Comparison of ENCODE assay signal across 11 cellular contexts in genomic region chr15:63891763-63892123, GRCh38. TPM values are rescaled to one million over a fixed set of nuclear protein-coding genes. Genes with fewer than 3 reads are reported as not detected.
A peak's percentile ranks its signal among the peaks of the same experiment; 100 is the strongest.
DNase-seq lines count a peak whose midpoint lies in the region; ATAC-seq and TF ChIP-seq lines count a peak whose summit lies in the region.
"Had no signal": no experiment of that assay in that cellular context is flagged by ENCODE, and none has a peak within 500 bp of the region (broad histone marks: within the 10 kb centered on the region; RNA-seq: fewer than 3 reads in every experiment).

No MANE protein-coding gene starts in this region.

- H3K9me3 ChIP-seq in BLaER1 (no peaks in the 10 kb centered on the region), T-helper 17 cell (ENCODE audit: control insufficient read depth, low read length, poor library complexity, severe bottlenecking) (no peaks in the 10 kb centered on the region), ovary (no peaks in the 10 kb centered on the region)
- H3K9me3 ChIP-seq in CD8-positive, alpha-beta memory T cell (ENCODE audit: low read length): no peaks in the 10 kb centered on the region
- H3K9me3 ChIP-seq: BE2C, vagina had no signal

- H3K4me3 ChIP-seq in BLaER1 (no peak overlapping the region), ovary (no peak overlapping the region)
- H3K4me3 ChIP-seq in CD8-positive, alpha-beta memory T cell (ENCODE audit: low read length): peak overlapping the region; percentile 4
- H3K4me3 ChIP-seq: vagina had no signal

- H3K36me3 Mint-ChIP-seq in CD8-positive, alpha-beta memory T cell: no peaks in the 10 kb centered on the region
- no peaks in the 10 kb centered on the region for H3K36me3 Mint-ChIP-seq in T-helper 17 cell (ENCODE audit: low read depth)
- no peaks in the 10 kb centered on the region for H3K36me3 Mint-ChIP-seq in naive thymus-derived CD8-positive, alpha-beta T cell

- H3K27me3 ChIP-seq in BLaER1 (no peaks in the 10 kb centered on the region), ovary (no peaks in the 10 kb centered on the region)
- no peaks in the 10 kb centered on the region for H3K27me3 ChIP-seq in CD8-positive, alpha-beta memory T cell (ENCODE audit: insufficient read depth, low read length, poor library complexity, severe bottlenecking)
- H3K27me3 ChIP-seq: BE2C, vagina had no signal

- TF ChIP-seq POLR2A in ovary (IDR thresholded peaks at IDR 0.05): no peak

- TF ChIP-seq CTCF in ovary (IDR thresholded peaks at IDR 0.05): no peak

- TF ChIP-seq EP300 in ovary (IDR thresholded peaks at IDR 0.05): no peak

- peak overlapping the region; percentile 80 for H3K4me2 ChIP-seq in BLaER1

- no peaks in the 10 kb centered on the region for H3K9me3 Mint-ChIP-seq in CD8-positive, alpha-beta memory T cell
- no peaks in the 10 kb centered on the region for H3K9me3 Mint-ChIP-seq in naive thymus-derived CD8-positive, alpha-beta T cell
- H3K9me3 Mint-ChIP-seq: H9 had no signal

- H3K27me3 Mint-ChIP-seq in CD8-positive, alpha-beta memory T cell: no peaks in the 10 kb centered on the region
- no peaks in the 10 kb centered on the region for H3K27me3 Mint-ChIP-seq in T-helper 17 cell
- H3K27me3 Mint-ChIP-seq in naive thymus-derived CD8-positive, alpha-beta T cell: no peaks in the 10 kb centered on the region

- H3K36me3 ChIP-seq in BLaER1 (no peaks in the 10 kb centered on the region), ovary (no peaks in the 10 kb centered on the region)
- H3K36me3 ChIP-seq in CD8-positive, alpha-beta memory T cell (ENCODE audit: insufficient read depth, low read length): no peaks in the 10 kb centered on the region
- H3K36me3 ChIP-seq: BE2C, vagina had no signal

- peaks cover 68% of the 10 kb centered on the region for H3K4me1 ChIP-seq in BLaER1
- H3K4me1 ChIP-seq in CD8-positive, alpha-beta memory T cell (ENCODE audit: insufficient read depth, low read length): peaks cover 76% of the 10 kb centered on the region
- peaks cover 5% of the 10 kb centered on the region for H3K4me1 ChIP-seq in ovary (ENCODE audit: insufficient read depth)
- H3K4me1 ChIP-seq: BE2C had no signal

- peak overlapping the region; percentile 55 to 94 (median 90) for H3K27ac Mint-ChIP-seq in CD8-positive, alpha-beta memory T cell
- H3K27ac Mint-ChIP-seq in T-helper 17 cell: peak overlapping the region; percentile 89
- H3K27ac Mint-ChIP-seq in naive thymus-derived CD8-positive, alpha-beta T cell: peak overlapping the region; percentile 83 to 97 (median 95)

- intact Hi-C loops in sciatic nerve (cut with DNase I): no loop called here
- intact Hi-C loops in ovary (cut with DNase I): loop anchor here in 2 of 4 donors (5.0 to 10.0 kb wide), 2 partner anchors 127 to 139 kb away; no protein-coding TSS in a partner anchor

- 52 to 70% (median 58%) methylated on average over 3 of the region's 3 CpGs for WGBS in ovary, 3 donors

- H3K27ac ChIP-seq in BLaER1: peak overlapping the region; percentile 47
- no peak overlapping the region for H3K27ac ChIP-seq in CD8-positive, alpha-beta memory T cell (ENCODE audit: low read depth, low read length)
- no peak overlapping the region for H3K27ac ChIP-seq in ovary
- H3K27ac ChIP-seq: vagina had no signal

- POLR2A ChIA-PET in CD8-positive, alpha-beta memory T cell (lab: Charles Lee): interaction anchor here (1.1 to 1.6 kb wide), 3 partner anchors 58 to 176 kb away, joined by 3 to 8 read pairs (median 6); partner anchors contain the start of gene HERC1
- POLR2A ChIA-PET in naive thymus-derived CD8-positive, alpha-beta T cell (lab: Charles Lee): interaction anchor here (1.1 to 3.0 kb wide), 4 partner anchors 9 to 61 kb away, joined by 3 to 17 read pairs (median 6); no protein-coding TSS in a partner anchor

- peak overlapping the region in 3 of 7 donors; percentile 56 to 71 (median 69) for H3K4me3 Mint-ChIP-seq in CD8-positive, alpha-beta memory T cell
- H3K4me3 Mint-ChIP-seq in T-helper 17 cell: peak overlapping the region; percentile 68
- H3K4me3 Mint-ChIP-seq in naive thymus-derived CD8-positive, alpha-beta T cell: peak overlapping the region; percentile 1 to 73 (median 38)
- H3K4me3 Mint-ChIP-seq: H9 had no signal

- no peak for DNase-seq in CD8-positive, alpha-beta memory T cell
- DNase-seq in T-helper 17 cell (no peak), sciatic nerve (ENCODE audit: low spot score) (no peak), ovary (no peak)
- no peak for DNase-seq in naive thymus-derived CD8-positive, alpha-beta T cell
- DNase-seq in activated CD4-positive, CD25-positive, alpha-beta regulatory T cell (lab: John Stamatoyannopoulos, UW): no peak
- DNase-seq: BE2C, NCI-H1417 treated with DMSO at 0.1 percent for 48 hours had no signal

- H3K4me1 Mint-ChIP-seq in CD8-positive, alpha-beta memory T cell: peaks cover 56 to 66% (median 56%) of the 10 kb centered on the region in 3 donors
- H3K4me1 Mint-ChIP-seq in T-helper 17 cell: peaks cover 31% of the 10 kb centered on the region
- H3K4me1 Mint-ChIP-seq in naive thymus-derived CD8-positive, alpha-beta T cell: peaks cover 43 to 86% (median 79%) of the 10 kb centered on the region in 4 donors

- H4K20me1 ChIP-seq in BLaER1: no peaks in the 10 kb centered on the region

- CTCF ChIA-PET in CD8-positive, alpha-beta memory T cell (lab: Charles Lee): interaction anchor here (0.8 to 3.5 kb wide), 13 partner anchors 11 to 155 kb away, joined by 3 to 27 read pairs (median 4); partner anchors contain the start of gene DAPK2

- no peak overlapping the region for H3K9ac ChIP-seq in BLaER1

- ATAC-seq in T-helper 17 cell (no peak), sciatic nerve (no peak)
- no peak for ATAC-seq in naive thymus-derived CD8-positive, alpha-beta T cell

RNA-seq across cellular contexts. Expression of gene HERC1, which starts 58.0 kb away (rescaled TPM):
- 10 to 100 TPM; 47.7 to 60.8 TPM for total RNA-seq in CD8-positive, alpha-beta memory T cell
- polyA plus RNA-seq in CD8-positive, alpha-beta memory T cell: 32.8 TPM
- total RNA-seq in T-helper 17 cell (100 to 1,000 TPM; 252 to 271 TPM), sciatic nerve (160 TPM), ovary (100 to 1,000 TPM in 1 of 7 donors, 10 to 100 TPM in 6; 60.7 to 105 (median 82.9) TPM)
- total RNA-seq in naive thymus-derived CD8-positive, alpha-beta T cell: 100 to 1,000 TPM; 147 to 162 TPM
- 10 to 100 TPM; 23.1 to 41.0 (median 38.9) TPM for polyA plus RNA-seq in naive thymus-derived CD8-positive, alpha-beta T cell
- polyA plus RNA-seq in ovary: 10 to 100 TPM; 42.8 to 43.8 TPM
